In the genomic region with DNA sequence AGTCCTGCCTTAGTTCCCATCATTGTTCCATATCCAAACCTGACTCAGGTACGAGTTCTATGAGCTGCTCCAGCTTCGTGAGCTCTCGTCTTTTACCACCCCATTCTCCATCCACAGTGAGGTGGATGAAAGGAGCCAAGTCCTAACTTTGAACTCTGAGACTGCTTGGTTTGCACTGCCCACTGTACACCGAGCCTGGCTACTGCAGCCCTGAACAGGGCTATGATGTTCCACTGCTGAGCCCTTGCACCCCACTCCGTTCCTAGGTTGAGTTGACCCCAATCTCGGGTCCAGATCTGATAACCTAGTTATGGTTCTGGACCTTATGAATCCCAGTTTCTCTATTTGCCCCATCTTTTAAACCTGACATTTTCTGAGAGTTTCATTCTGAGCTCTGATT, we compare ENCODE assay signal across 35 cellular contexts. TPM values are rescaled to one million over a fixed set of nuclear protein-coding genes. Genes with fewer than 3 reads are reported as not detected.
"Had no signal": no experiment of that assay in that cellular context is flagged by ENCODE, and none has a peak within 500 bp of the region (broad histone marks: within the 10 kb centered on the region; RNA-seq: fewer than 3 reads in every experiment).

No MANE protein-coding gene starts in this region.

- H3K27me3 ChIP-seq: colonic mucosa, esophagus squamous epithelium, gastrocnemius medialis, left lung had no signal

- DNase-seq: colonic mucosa; cortex of kidney; effector CD8-positive, alpha-beta T cell; effector memory CD8-positive, alpha-beta T cell; endodermal cell; erythroblast; esophagus squamous epithelium; foreskin fibroblast; foreskin melanocyte; gastrocnemius medialis; glutamatergic neuron; head of caudate nucleus; heart right ventricle; hippocampal formation; left cardiac atrium; left lung; left ventricle myocardium superior; mammary epithelial cell; mesendoderm; mucosa of descending colon; naive B cell had no signal

- H3K4me1 Mint-ChIP-seq: memory B cell, mesothelial cell of epicardium, naive B cell had no signal

- H3K4me3 ChIP-seq: colonic mucosa, esophagus squamous epithelium, gastrocnemius medialis, heart right ventricle, left lung, lung, mucosa of descending colon had no signal

- H3K27ac Mint-ChIP-seq: dendritic cell treated with granulocyte-macrophage colony-stimulating factor and Interleukin-4, amounts not matched to agents 40 ng/mL and 50 ng/mL, for 4 days; effector memory CD8-positive, alpha-beta T cell; endodermal cell; memory B cell; mesothelial cell of epicardium; naive B cell had no signal

- H3K36me3 Mint-ChIP-seq: memory B cell, mesothelial cell of epicardium, naive B cell had no signal

- H3K27ac ChIP-seq: colonic mucosa, epithelial cell of prostate, esophagus squamous epithelium, gastrocnemius medialis, heart right ventricle, left lung had no signal

- ATAC-seq: effector memory CD8-positive, alpha-beta T cell; esophagus mucosa; gastrocnemius medialis; heart right ventricle; left cardiac atrium; left lung; left ventricle myocardium superior; mucosa of descending colon had no signal

- H3K9me3 ChIP-seq: colonic mucosa, esophagus squamous epithelium, gastrocnemius medialis, heart right ventricle, left lung, mucosa of descending colon had no signal

- H3K36me3 ChIP-seq: colonic mucosa, esophagus squamous epithelium, gastrocnemius medialis, heart right ventricle, left lung had no signal

- H3K4me3 Mint-ChIP-seq: dendritic cell treated with granulocyte-macrophage colony-stimulating factor and Interleukin-4, amounts not matched to agents 40 ng/mL and 50 ng/mL, for 4 days; effector memory CD8-positive, alpha-beta T cell; endodermal cell; memory B cell; mesothelial cell of epicardium; naive B cell had no signal

- H3K27me3 Mint-ChIP-seq: dendritic cell treated with granulocyte-macrophage colony-stimulating factor and Interleukin-4, amounts not matched to agents 40 ng/mL and 50 ng/mL, for 4 days had no signal

- FAIRE-seq: endometrium, islet of Langerhans, keratinocyte had no signal

- H3K9me3 Mint-ChIP-seq: dendritic cell treated with granulocyte-macrophage colony-stimulating factor and Interleukin-4, amounts not matched to agents 40 ng/mL and 50 ng/mL, for 4 days; endodermal cell; memory B cell; mesothelial cell of epicardium; naive B cell had no signal

- H3K4me1 ChIP-seq: colonic mucosa, esophagus squamous epithelium, gastrocnemius medialis, heart right ventricle, left lung had no signal

RNA-seq across cellular contexts. Expression of a gene that starts 5.3 kb away (rescaled TPM):
- total RNA-seq: colonic mucosa, dermis microvascular lymphatic vessel endothelial cell, endodermal cell, gastrocnemius medialis, glomerular endothelial cell, heart right ventricle, kidney epithelial cell, left cardiac atrium, left lung, left ventricle myocardium superior, lower leg skin, lung, mammary epithelial cell, mesothelial cell of epicardium, mucosa of descending colon, myocyte had no signal
- polyA plus RNA-seq: heart right ventricle, keratinocyte, lung, mammary epithelial cell had no signal
